In genomic region chr17:43011728-43012472, GRCh38 we compare ENCODE assay signal across 15 cellular contexts. TPM values are rescaled to one million over a fixed set of nuclear protein-coding genes. Genes with fewer than 3 reads are reported as not detected.
DNase-seq lines count a peak whose midpoint lies in the region; ATAC-seq and TF ChIP-seq lines count a peak whose summit lies in the region.
"Had no signal": no experiment of that assay in that cellular context is flagged by ENCODE, and none has a peak within 500 bp of the region (broad histone marks: within the 10 kb centered on the region; RNA-seq: fewer than 3 reads in every experiment).

No MANE protein-coding gene starts in this region.

- intact Hi-C loops in CD4-positive, alpha-beta T cell (cut with DNase I, micrococcal nuclease): no loop called here
- intact Hi-C loops in heart right ventricle (cut with DNase I) (no loop called here), posterior vena cava (cut with DNase I) (loop anchor here in 1 of 2 donors (10.0 kb wide), 1 partner anchor 163 kb away; the partner anchor contains the start of gene NBR1), tibial artery (cut with DNase I; ENCODE audit: low total_unique reads) (no loop called here)

- H3K36me3 Mint-ChIP-seq in CD4-positive, alpha-beta T cell (ENCODE audit: low read depth): peaks cover 48% of the 10 kb centered on the region

- H3K4me3 ChIP-seq in heart right ventricle (no peak overlapping the region), tibial artery (no peak overlapping the region)
- H3K4me3 ChIP-seq: right lobe of liver had no signal

- POLR2A ChIA-PET in CD4-positive, alpha-beta T cell (lab: Charles Lee): interaction anchor here (1.0 to 3.8 kb wide), 4 partner anchors 10 to 356 kb away, joined by 3 to 15 read pairs (median 4); partner anchors contain the start of genes RND2 and RPL27
- POLR2A ChIA-PET in RWPE1 (lab: Yijun Ruan, JAX; ENCODE audit: low non-redundant PET): no interaction called here

- CTCF ChIA-PET in CD4-positive, alpha-beta T cell (lab: Charles Lee): no interaction called here
- CTCF ChIA-PET in RWPE1 (lab: Yijun Ruan, JAX): no interaction called here

- H3K4me1 Mint-ChIP-seq in CD4-positive, alpha-beta T cell (ENCODE audit: low read depth): peaks cover 16% of the 10 kb centered on the region

- H3K27me3 ChIP-seq in CD4-positive, alpha-beta T cell (ENCODE audit: control insufficient read depth, insufficient read depth, low read length): no peaks in the 10 kb centered on the region
- H3K27me3 ChIP-seq in heart right ventricle (no peaks in the 10 kb centered on the region), tibial artery (no peaks in the 10 kb centered on the region)
- H3K27me3 ChIP-seq: brain microvascular endothelial cell, right lobe of liver had no signal

- peak overlapping the region; percentile 35 for H3K4me3 Mint-ChIP-seq in CD4-positive, alpha-beta T cell
- H3K4me3 Mint-ChIP-seq: naive thymus-derived CD4-positive, alpha-beta T cell had no signal

- H3K9me3 Mint-ChIP-seq in CD4-positive, alpha-beta T cell: no peaks in the 10 kb centered on the region
- H3K9me3 Mint-ChIP-seq: naive thymus-derived CD4-positive, alpha-beta T cell had no signal

- WGBS in heart right ventricle, 2 donors: 71% methylated on average over 15 of the region's 15 CpGs

- H3K36me3 ChIP-seq in heart right ventricle: peaks cover 0 to 64% (median 4%) of the 10 kb centered on the region in 9 donors
- H3K36me3 ChIP-seq in tibial artery: peaks cover 9 to 48% (median 29%) of the 10 kb centered on the region in 3 donors

- no peak for DNase-seq in CD4-positive, alpha-beta T cell
- DNase-seq in RWPE1 (ENCODE audit: low spot score) (no peak), heart right ventricle (no peak), posterior vena cava (ENCODE audit: low spot score) (peak; percentile 83), NCI-H187 treated with DMSO at 0.1 percent for 48 hours (lab: John Stamatoyannopoulos, UW) (no peak), tibial artery (no peak)
- no peak for DNase-seq in NK-92 treated with Interleukin-12 subunit alpha and Interleukin-12 subunit beta, amount 100 ng/mL, for 24 hours (lab: John Stamatoyannopoulos, UW)
- no peak for DNase-seq in activated CD4-positive, alpha-beta T cell treated with anti-CD3 and anti-CD28 coated beads for 48 hours
- DNase-seq: activated naive CD4-positive, alpha-beta T cell; brain microvascular endothelial cell; naive thymus-derived CD4-positive, alpha-beta T cell; NCI-H1092; stimulated activated CD4-positive, alpha-beta T cell treated with anti-CD3 and anti-CD28 coated beads, Interleukin-4, amount 100 ng/mL, for 24 hours had no signal

- no peaks in the 10 kb centered on the region for H3K9me3 ChIP-seq in CD4-positive, alpha-beta T cell (ENCODE audit: control insufficient read depth, low read length)
- H3K9me3 ChIP-seq in heart right ventricle (no peaks in the 10 kb centered on the region), tibial artery (no peaks in the 10 kb centered on the region)
- H3K9me3 ChIP-seq: right lobe of liver had no signal

- no peak for ATAC-seq in CD4-positive, alpha-beta T cell (ENCODE audit: poor library complexity)
- ATAC-seq in heart right ventricle: peak in 2 of 8 donors; percentile 21 to 45
- ATAC-seq: naive thymus-derived CD4-positive, alpha-beta T cell; right lobe of liver; SK-N-SH treated with all-trans-retinoic acid at 6 μM for 48 hours had no signal

- no peak for TF ChIP-seq CTCF in CD4-positive, alpha-beta T cell (IDR thresholded peaks at IDR 0.05)
- TF ChIP-seq CTCF in RWPE1 (conservative IDR thresholded peaks at IDR 0.05; ENCODE audit: low read depth): no peak
- TF ChIP-seq CTCF in heart right ventricle (IDR thresholded peaks at IDR 0.05): no peak
- TF ChIP-seq CTCF in tibial artery (IDR thresholded peaks at IDR 0.05): no peak

- no peak overlapping the region for H3K27ac ChIP-seq in CD4-positive, alpha-beta T cell (ENCODE audit: low read depth, low read length)
- H3K27ac ChIP-seq in RWPE1: peak overlapping the region; percentile 31
- H3K27ac ChIP-seq in heart right ventricle: peak overlapping the region in 7 of 10 donors; percentile 38 to 59 (median 47)
- H3K27ac ChIP-seq in tibial artery: no peak overlapping the region
- H3K27ac ChIP-seq: brain microvascular endothelial cell, right lobe of liver had no signal

- H3K4me1 ChIP-seq in heart right ventricle (peaks cover 22 to 97% (median 80%) of the 10 kb centered on the region in 9 donors), tibial artery (peaks cover 0 to 13% (median 6%) of the 10 kb centered on the region in 4 donors)

- H3K27me3 Mint-ChIP-seq in CD4-positive, alpha-beta T cell: no peaks in the 10 kb centered on the region
- H3K27me3 Mint-ChIP-seq: naive thymus-derived CD4-positive, alpha-beta T cell had no signal

- no peak overlapping the region for H3K27ac Mint-ChIP-seq in CD4-positive, alpha-beta T cell

RNA-seq across cellular contexts. Expression of gene IFI35, which starts 5.3 kb away (rescaled TPM):
- 10 to 100 TPM; 23.0 to 24.7 TPM for total RNA-seq in CD4-positive, alpha-beta T cell
- total RNA-seq in heart right ventricle: 10 to 100 TPM in 6 of 10 donors, 1 to 10 TPM in 4; 7.0 to 61.6 (median 13.2) TPM
- 10 to 100 TPM; 13.0 to 26.0 TPM for polyA plus RNA-seq in heart right ventricle
- 10 to 100 TPM; 23.9 to 24.1 TPM for total RNA-seq in posterior vena cava

RNA-seq across cellular contexts. Expression of gene VAT1, which starts 10.3 kb away (rescaled TPM):
- total RNA-seq in CD4-positive, alpha-beta T cell: 10 to 100 TPM; 27.5 to 27.6 TPM
- total RNA-seq in heart right ventricle: 10 to 100 TPM; 48.5 to 99.2 (median 70.8) TPM
- 10 to 100 TPM; 54.6 to 66.5 TPM for polyA plus RNA-seq in heart right ventricle
- total RNA-seq in posterior vena cava: 100 to 1,000 TPM; 247 to 267 TPM

RNA-seq across cellular contexts. Expression of gene RND2, which starts 13.1 kb away (rescaled TPM):
- under 1 TPM; 0.27 to 0.28 TPM for total RNA-seq in CD4-positive, alpha-beta T cell
- total RNA-seq in heart right ventricle (1 to 10 TPM in 1 of 10 donors, under 1 TPM in 9; 0.16 to 2.3 (median 0.51) TPM), posterior vena cava (1 to 10 TPM; 1.9 to 2.2 TPM)
- polyA plus RNA-seq in heart right ventricle: under 1 TPM; 0.14 to 0.95 TPM

RNA-seq across cellular contexts. Expression of gene RPL27, which starts 13.7 kb away (rescaled TPM):
- total RNA-seq in CD4-positive, alpha-beta T cell: 1,000 to 10,000 TPM; 1,923 to 1,951 TPM
- 100 to 1,000 TPM; 388 to 841 (median 519) TPM for total RNA-seq in heart right ventricle
- polyA plus RNA-seq in heart right ventricle: 1,000 to 10,000 TPM; 1,760 to 2,790 TPM
- 1,000 to 10,000 TPM; 1,110 to 1,208 TPM for total RNA-seq in posterior vena cava

RNA-seq across cellular contexts. Expression of gene RUNDC1, which starts 31.5 kb away (rescaled TPM):
- total RNA-seq in CD4-positive, alpha-beta T cell: 10 to 100 TPM; 11.6 to 11.7 TPM
- 10 to 100 TPM in 9 of 10 donors, 1 to 10 TPM in 1; 7.5 to 21.0 (median 11.6) TPM for total RNA-seq in heart right ventricle
- 10 to 100 TPM in 1 of 2 donors, 1 to 10 TPM in 1; 5.6 to 10.2 TPM for polyA plus RNA-seq in heart right ventricle
- 10 to 100 TPM; 10.6 to 14.1 TPM for total RNA-seq in posterior vena cava

Comparison
In these comparisons a context has a peak if more than half of its experiments do, and no peak if none do; other contexts are left out.
1. H3K27ac ChIP-seq: peak in RWPE1 (single experiment) and heart right ventricle (7 of 10); none in CD4-positive, alpha-beta T cell (single experiment) and tibial artery (0 of 2).